In the genomic region with DNA sequence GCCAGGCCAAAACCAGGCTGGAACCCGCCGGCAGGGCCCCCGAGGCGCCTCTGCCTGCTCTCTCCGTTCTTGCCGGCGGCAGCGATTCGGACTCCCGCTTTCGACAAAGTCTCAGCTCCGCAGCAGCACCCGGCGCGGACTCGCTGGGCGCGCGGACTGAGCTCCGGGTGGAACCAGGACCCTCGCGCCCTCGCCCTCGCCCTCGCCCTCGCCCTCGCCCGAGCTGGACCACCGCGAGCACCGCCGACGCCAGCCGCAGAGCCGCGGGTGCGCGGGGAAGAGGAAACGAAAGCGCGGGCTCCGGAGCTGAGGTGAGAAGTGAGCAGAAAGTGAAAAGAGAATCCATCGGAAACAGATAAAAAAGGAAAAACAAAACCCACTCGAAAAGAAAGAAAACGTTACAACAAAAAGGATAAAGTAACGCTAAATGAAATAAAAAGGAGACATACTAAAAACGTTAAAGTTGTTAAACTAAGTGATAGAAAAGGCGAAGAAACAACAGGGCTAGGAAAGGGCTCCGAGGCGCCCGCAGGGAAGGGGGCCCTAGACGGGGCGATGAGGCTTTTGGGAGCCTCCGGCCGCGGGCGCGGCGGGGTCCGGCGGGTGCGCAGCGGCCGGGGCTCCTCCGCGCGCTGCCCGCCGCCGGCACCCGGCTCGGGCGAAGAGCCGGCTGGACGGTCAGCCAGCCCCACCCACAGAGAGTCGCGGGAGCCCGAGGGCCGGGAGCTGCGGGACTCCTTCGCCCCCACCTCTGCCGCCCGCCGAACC, we compare ENCODE assay signal across 8 cellular contexts.
A peak's percentile ranks its signal among the peaks of the same experiment; 100 is the strongest.
DNase-seq lines count a peak whose midpoint lies in the region; ATAC-seq, FAIRE-seq and TF ChIP-seq lines count a peak whose summit lies in the region.

No MANE protein-coding gene starts in this region.

- H3K4me2 ChIP-seq in GM12878 (ENCODE audit: control insufficient read depth, insufficient read depth) (peak overlapping the region; percentile 64; the same call in 1 of the 2 replicates), mesendoderm (ENCODE audit: low read length) (peak overlapping the region; percentile 55)

- H3K18ac ChIP-seq in mesendoderm (ENCODE audit: low read length), result peak overlapping the region; percentile 79

- H2AK5ac ChIP-seq in mesendoderm (ENCODE audit: low read length), result no peak overlapping the region

- no peak for TF ChIP-seq POLR2A in GM12878 (IDR thresholded peaks at IDR 0.05; ENCODE audit: low read depth, low read length)

- no peaks in the 10 kb centered on the region; the same call in 1 of the 2 replicates for H4K20me1 ChIP-seq in GM12878 (ENCODE audit: control insufficient read depth, insufficient read depth)

- no peak for FAIRE-seq in GM12878 (lab: Jason Lieb, UNC)

- no TSS peak for BruUV-seq in GM12878 (replicated peaks; lab: Mats Ljungman, UMichigan)

- ATAC-seq in GM12878 (no peak), HG03354 (IDR thresholded peaks at IDR 0.05; ENCODE audit: poor library complexity, severe bottlenecking, unreplicated experiment) (no peak)

- peak overlapping the region; percentile 84 for H3K56ac ChIP-seq in mesendoderm (ENCODE audit: low read length)

- POLR2A ChIA-PET in GM12878 (lab: Charles Lee), result interaction anchor here (0.6 kb wide), 1 partner anchor 169 kb away, joined by 5 read pairs; no protein-coding TSS in a partner anchor

- no peaks in the 10 kb centered on the region for H3K79me1 ChIP-seq in mesendoderm (ENCODE audit: low read length)

- no peak overlapping the region for H2BK5ac ChIP-seq in mesendoderm (ENCODE audit: low read length)

- RAD21 ChIA-PET in GM12878 (lab: Charles Lee; ENCODE audit: unreplicated experiment), result interaction anchor here (2.1 kb wide), 1 partner anchor 49 kb away, joined by 6 read pairs; no protein-coding TSS in a partner anchor

- no peak overlapping the region for H3K9ac ChIP-seq in GM12878 (ENCODE audit: control insufficient read depth, insufficient read depth, low read length)
- peak overlapping the region; percentile 60 for H3K9ac ChIP-seq in mesendoderm (ENCODE audit: low read length)

- SMC1A ChIA-PET in GM12878 (lab: Charles Lee; ENCODE audit: uncharacterized antibody, unreplicated experiment), result no interaction called here

- H2BK120ac ChIP-seq in mesendoderm (ENCODE audit: low read depth, low read length), result peak overlapping the region; percentile 14

- CTCF ChIA-PET in GM12878 (lab: Yijun Ruan, JAX), result interaction anchor here (1.3 kb wide), 1 partner anchor 50 kb away, joined by 5 read pairs; no protein-coding TSS in a partner anchor

- WGBS in GM12878 (ENCODE audit: insufficient coverage, insufficient replicate concordance, low lambda C conversion rate, missing lambda C conversion rate), result 5% methylated on average over 67 of the region's 84 CpGs
- no CpG with 5 or more reads among the region's 84 CpGs for WGBS in mesendoderm (ENCODE audit: extremely low coverage, insufficient coverage, low lambda C conversion rate)
- WGBS in urinary bladder, result 2% methylated on average over 84 of the region's 84 CpGs

- no peak overlapping the region for H2BK15ac ChIP-seq in mesendoderm (replicated peaks; ENCODE audit: low read depth)

- H3K79me2 ChIP-seq in GM12878 (ENCODE audit: control insufficient read depth, insufficient read depth, low read length) (no peaks in the 10 kb centered on the region), mesendoderm (ENCODE audit: control insufficient read depth, insufficient read depth, low read length) (no peaks in the 10 kb centered on the region)

- H3K27me3 ChIP-seq in GM12878 (replicated peaks in 1 of 2; ENCODE audit: control insufficient read depth in 2 of 2, insufficient read depth in 2 of 2, low read length in 1 of 2), result peaks cover 34 to 64% of the 10 kb centered on the region in 2 experiments
- peaks cover 39% of the 10 kb centered on the region for H3K27me3 ChIP-seq in mesendoderm (ENCODE audit: insufficient read depth, low read length, poor library complexity)

- H3K23ac ChIP-seq in mesendoderm (ENCODE audit: low read length), result peak overlapping the region; percentile 81

- H3K4me1 ChIP-seq in GM12878 (ENCODE audit: control insufficient read depth, insufficient read depth, low read length) (no peaks in the 10 kb centered on the region; the same call in none of the 2 replicates), mesendoderm (ENCODE audit: control insufficient read depth, low read depth, low read length) (peaks cover 30% of the 10 kb centered on the region), urinary bladder (ENCODE audit: insufficient read depth) (no peaks in the 10 kb centered on the region)

- no peak overlapping the region for H4K8ac ChIP-seq in mesendoderm (ENCODE audit: low read depth, low read length)

- intact Hi-C loops in GM12878 (cut with micrococcal nuclease; ENCODE audit: unreplicated experiment), result no loop called here

- in situ Hi-C loops in GM12878 (cut with MboI), result no loop called here

- no peak for TF ChIP-seq RAD21 in GM12878 (IDR thresholded peaks at IDR 0.05; ENCODE audit: insufficient read depth, low read depth, low read length)

- peak; percentile 37 for DNase-seq in activated naive CD4-positive, alpha-beta T cell treated with anti-CD3 and anti-CD28 coated beads, Interleukin-2, amount 50 U/mL, for 16 hours
- DNase-seq in activated naive CD4-positive, alpha-beta T cell treated with Interleukin-2 at 50 U/mL for 16 hours, result no peak
- DNase-seq in GM12878 (ENCODE audit: low read depth, low spot score), result no peak
- peak; percentile 41 for DNase-seq in mesendoderm
- no peak for DNase-seq in NCI-H1105 (lab: John Stamatoyannopoulos, UW)
- DNase-seq in GOT3 (lab: John Stamatoyannopoulos, UW), result no peak

- no peak for TF ChIP-seq CTCF in GM12878 (IDR thresholded peaks at IDR 0.05 in 2 of 3, conservative IDR thresholded peaks at IDR 0.05 in 1 of 3; ENCODE audit: control insufficient read depth in 2 of 3, extremely low read depth in 1 of 3, insufficient read depth in 1 of 3, low read depth in 3 of 3, low read length in 3 of 3)

- no peak overlapping the region for H4K5ac ChIP-seq in mesendoderm (ENCODE audit: low read length)

- no peak overlapping the region for H3K27ac ChIP-seq in GM12878 (ENCODE audit: control insufficient read depth, insufficient read depth)
- no peak overlapping the region for H3K27ac ChIP-seq in mesendoderm (ENCODE audit: low read depth, low read length)
- no peak overlapping the region for H3K27ac ChIP-seq in urinary bladder (ENCODE audit: low read depth)

- no peak for TF ChIP-seq EP300 in GM12878 (IDR thresholded peaks at IDR 0.05; ENCODE audit: borderline replicate concordance in 1 of 2, control insufficient read depth in 1 of 2, low read depth in 2 of 2, low read length in 2 of 2)

- no peaks in the 10 kb centered on the region for H3K9me3 ChIP-seq in GM12878 (replicated peaks; ENCODE audit: control insufficient read depth, insufficient read depth, low read length)

- H2AFZ ChIP-seq in GM12878 (ENCODE audit: control insufficient read depth, low read depth, low read length), result no peak overlapping the region

- H3K36me3 ChIP-seq in GM12878 (ENCODE audit: control insufficient read depth in 2 of 2, insufficient read depth in 2 of 2, low read length in 1 of 2), result no peaks in the 10 kb centered on the region
- no peaks in the 10 kb centered on the region for H3K36me3 ChIP-seq in mesendoderm (ENCODE audit: control insufficient read depth, insufficient read depth, low read length)
- H3K36me3 ChIP-seq in urinary bladder (ENCODE audit: insufficient read depth), result no peaks in the 10 kb centered on the region

- peak overlapping the region; percentile 48; the same call in 1 of the 2 replicates for H3K4me3 ChIP-seq in GM12878
- H3K4me3 ChIP-seq in mesendoderm (ENCODE audit: low read length), result no peak overlapping the region
- H3K4me3 ChIP-seq in urinary bladder (ENCODE audit: low read depth, low read length), result peak overlapping the region; percentile 33

- H3K4ac ChIP-seq in mesendoderm (ENCODE audit: low read depth, low read length), result peak overlapping the region; percentile 77

TF ChIP-seq in GM12878, 131 proteins besides CTCF, POLR2A, EP300 and RAD21:
- TF ChIP-seq, protein P1, sequence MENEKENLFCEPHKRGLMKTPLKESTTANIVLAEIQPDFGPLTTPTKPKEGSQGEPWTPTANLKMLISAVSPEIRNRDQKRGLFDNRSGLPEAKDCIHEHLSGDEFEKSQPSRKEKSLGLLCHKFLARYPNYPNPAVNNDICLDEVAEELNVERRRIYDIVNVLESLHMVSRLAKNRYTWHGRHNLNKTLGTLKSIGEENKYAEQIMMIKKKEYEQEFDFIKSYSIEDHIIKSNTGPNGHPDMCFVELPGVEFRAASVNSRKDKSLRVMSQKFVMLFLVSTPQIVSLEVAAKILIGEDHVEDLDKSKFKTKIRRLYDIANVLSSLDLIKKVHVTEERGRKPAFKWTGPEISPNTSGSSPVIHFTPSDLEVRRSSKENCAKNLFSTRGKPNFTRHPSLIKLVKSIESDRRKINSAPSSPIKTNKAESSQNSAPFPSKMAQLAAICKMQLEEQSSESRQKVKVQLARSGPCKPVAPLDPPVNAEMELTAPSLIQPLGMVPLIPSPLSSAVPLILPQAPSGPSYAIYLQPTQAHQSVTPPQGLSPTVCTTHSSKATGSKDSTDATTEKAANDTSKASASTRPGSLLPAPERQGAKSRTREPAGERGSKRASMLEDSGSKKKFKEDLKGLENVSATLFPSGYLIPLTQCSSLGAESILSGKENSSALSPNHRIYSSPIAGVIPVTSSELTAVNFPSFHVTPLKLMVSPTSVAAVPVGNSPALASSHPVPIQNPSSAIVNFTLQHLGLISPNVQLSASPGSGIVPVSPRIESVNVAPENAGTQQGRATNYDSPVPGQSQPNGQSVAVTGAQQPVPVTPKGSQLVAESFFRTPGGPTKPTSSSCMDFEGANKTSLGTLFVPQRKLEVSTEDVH (IDR thresholded peaks at IDR 0.05; ENCODE audit: low read depth, partially characterized antibody), result no peak
- peak; percentile 97 for TF ChIP-seq SUZ12 (IDR thresholded peaks at IDR 0.05; ENCODE audit: unreplicated experiment)
- 0 out of 2 replicates have a peak, but pooled peaks have one; percentile 14 for TF ChIP-seq SPI1 (IDR thresholded peaks at IDR 0.05; ENCODE audit: borderline replicate concordance, insufficient read depth, low read depth, low read length)
- no peak for TF ChIP-seq JUND (IDR thresholded peaks at IDR 0.05; ENCODE audit: low read depth, low read length)
- TF ChIP-seq IKZF1 (conservative IDR thresholded peaks at IDR 0.05), result 0 out of 2 replicates have a peak, but pooled peaks have one; percentile 11
- TF ChIP-seq EZH2 (IDR thresholded peaks at IDR 0.05; ENCODE audit: borderline replicate concordance, control insufficient read depth, low read depth, low read length), result 0 out of 2 replicates have a peak, but pooled peaks have one; percentile 32

Comparison
In these comparisons a context has a peak if more than half of its experiments do, and no peak if none do; other contexts are left out.
1. DNase-seq: peak in activated naive CD4-positive, alpha-beta T cell treated with anti-CD3 and anti-CD28 coated beads, Interleukin-2, amount 50 U/mL, for 16 hours (single experiment) and mesendoderm (single experiment); none in activated naive CD4-positive, alpha-beta T cell treated with Interleukin-2 at 50 U/mL for 16 hours (single experiment), GM12878 (single experiment), NCI-H1105 (single experiment) and GOT3 (single experiment).